In genomic region chr11:516934-517685, GRCh38 we compare ENCODE assay signal across 3 cellular contexts. TPM values are rescaled to one million over a fixed set of nuclear protein-coding genes. Genes with fewer than 3 reads are reported as not detected.
"Had no signal": no experiment of that assay in that cellular context is flagged by ENCODE, and none has a peak within 500 bp of the region (broad histone marks: within the 10 kb centered on the region; RNA-seq: fewer than 3 reads in every experiment).

No MANE protein-coding gene starts in this region.

RNA-seq across cellular contexts. Expression of gene LRRC56, which starts 20.2 kb away (rescaled TPM):
- total RNA-seq: ascending aorta had no signal

RNA-seq across cellular contexts. Expression of gene LMNTD2, which starts 43.4 kb away (rescaled TPM):
- total RNA-seq: cerebellum, smooth muscle cell had no signal
